1 cellular context compared by ENCODE assay signal in the genomic region with DNA sequence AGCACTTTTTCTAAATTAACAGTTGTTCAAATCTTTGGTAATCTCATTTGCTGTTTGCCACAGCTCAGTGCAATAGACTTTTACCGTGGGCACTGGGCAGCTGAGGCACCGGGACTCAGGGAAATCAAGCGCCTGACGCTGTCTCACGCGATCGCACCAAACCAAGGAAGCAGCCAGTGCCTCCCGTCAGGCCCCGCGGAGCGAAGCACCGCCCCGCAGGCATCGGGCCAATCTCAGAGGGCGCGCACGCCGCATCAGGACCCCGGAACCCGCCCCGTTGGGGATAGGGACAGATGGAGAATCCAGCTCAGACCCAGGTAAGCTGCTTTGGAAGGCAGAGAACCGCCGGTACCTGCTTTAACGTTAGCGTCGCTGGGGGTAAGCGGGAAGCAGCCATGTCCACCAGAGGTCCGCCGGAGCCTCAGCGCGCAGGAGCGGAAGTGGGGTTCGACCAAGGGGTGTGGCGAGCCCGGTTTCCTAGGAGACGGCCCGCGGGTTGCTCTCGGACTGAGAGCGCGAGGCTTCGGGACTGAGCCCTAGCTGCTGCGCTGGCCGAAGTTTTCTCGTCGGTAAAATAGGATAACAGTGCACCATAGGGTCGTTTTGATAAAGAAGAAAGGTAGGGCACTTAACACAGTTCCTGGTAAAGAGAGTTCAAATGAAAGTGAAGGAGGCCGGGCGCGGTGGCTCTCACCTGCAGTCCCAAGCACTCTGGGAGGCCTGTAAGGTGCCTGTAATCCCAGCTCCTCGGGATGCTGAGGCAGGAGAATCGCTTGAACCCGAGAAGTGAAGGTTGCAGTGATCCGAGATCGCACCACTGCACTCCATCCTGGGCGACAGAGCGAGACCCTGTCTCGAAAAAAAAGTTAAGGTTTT.
A peak's percentile ranks its signal among the peaks of the same experiment; 100 is the strongest.
TF ChIP-seq lines count a peak whose summit lies in the region.

A gene with protein sequence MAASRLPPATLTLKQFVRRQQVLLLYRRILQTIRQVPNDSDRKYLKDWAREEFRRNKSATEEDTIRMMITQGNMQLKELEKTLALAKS (minus strand): TSS at position 428 of the 876 bp plus-strand sequence. CDS start 31 bp downstream, at position 397.

TF ChIP-seq in K562, 482 proteins besides CTCF, POLR2A, EP300 and RAD21 (continued from another document and continues in another):
- no peak for TF ChIP-seq DDX20 (tag; IDR thresholded peaks at IDR 0.05; ENCODE audit: low read depth)
- TF ChIP-seq TAF1 (IDR thresholded peaks at IDR 0.05; ENCODE audit: control insufficient read depth, extremely low read depth, insufficient read depth, low read length, severe bottlenecking), result peak; percentile 36
- TF ChIP-seq, protein P1, sequence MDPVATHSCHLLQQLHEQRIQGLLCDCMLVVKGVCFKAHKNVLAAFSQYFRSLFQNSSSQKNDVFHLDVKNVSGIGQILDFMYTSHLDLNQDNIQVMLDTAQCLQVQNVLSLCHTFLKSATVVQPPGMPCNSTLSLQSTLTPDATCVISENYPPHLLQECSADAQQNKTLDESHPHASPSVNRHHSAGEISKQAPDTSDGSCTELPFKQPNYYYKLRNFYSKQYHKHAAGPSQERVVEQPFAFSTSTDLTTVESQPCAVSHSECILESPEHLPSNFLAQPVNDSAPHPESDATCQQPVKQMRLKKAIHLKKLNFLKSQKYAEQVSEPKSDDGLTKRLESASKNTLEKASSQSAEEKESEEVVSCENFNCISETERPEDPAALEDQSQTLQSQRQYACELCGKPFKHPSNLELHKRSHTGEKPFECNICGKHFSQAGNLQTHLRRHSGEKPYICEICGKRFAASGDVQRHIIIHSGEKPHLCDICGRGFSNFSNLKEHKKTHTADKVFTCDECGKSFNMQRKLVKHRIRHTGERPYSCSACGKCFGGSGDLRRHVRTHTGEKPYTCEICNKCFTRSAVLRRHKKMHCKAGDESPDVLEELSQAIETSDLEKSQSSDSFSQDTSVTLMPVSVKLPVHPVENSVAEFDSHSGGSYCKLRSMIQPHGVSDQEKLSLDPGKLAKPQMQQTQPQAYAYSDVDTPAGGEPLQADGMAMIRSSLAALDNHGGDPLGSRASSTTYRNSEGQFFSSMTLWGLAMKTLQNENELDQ (CRISPR knock-in tag; IDR thresholded peaks at IDR 0.05; ENCODE audit: borderline replicate concordance), result no peak
- TF ChIP-seq DIDO1 (tag; IDR thresholded peaks at IDR 0.05; ENCODE audit: low read depth), result peak; percentile 48; the same call in 1 of the 2 replicates
- no peak for TF ChIP-seq CSDE1 (IDR thresholded peaks at IDR 0.05)
- peak; percentile 75; the same call in 1 of the 2 replicates for TF ChIP-seq E2F3 (CRISPR knock-in tag; IDR thresholded peaks at IDR 0.05)
- 0 out of 2 replicates have a peak, but pooled peaks have one; percentile 69 for TF ChIP-seq FOXJ2 (tag; IDR thresholded peaks at IDR 0.05)
- TF ChIP-seq, protein P2, sequence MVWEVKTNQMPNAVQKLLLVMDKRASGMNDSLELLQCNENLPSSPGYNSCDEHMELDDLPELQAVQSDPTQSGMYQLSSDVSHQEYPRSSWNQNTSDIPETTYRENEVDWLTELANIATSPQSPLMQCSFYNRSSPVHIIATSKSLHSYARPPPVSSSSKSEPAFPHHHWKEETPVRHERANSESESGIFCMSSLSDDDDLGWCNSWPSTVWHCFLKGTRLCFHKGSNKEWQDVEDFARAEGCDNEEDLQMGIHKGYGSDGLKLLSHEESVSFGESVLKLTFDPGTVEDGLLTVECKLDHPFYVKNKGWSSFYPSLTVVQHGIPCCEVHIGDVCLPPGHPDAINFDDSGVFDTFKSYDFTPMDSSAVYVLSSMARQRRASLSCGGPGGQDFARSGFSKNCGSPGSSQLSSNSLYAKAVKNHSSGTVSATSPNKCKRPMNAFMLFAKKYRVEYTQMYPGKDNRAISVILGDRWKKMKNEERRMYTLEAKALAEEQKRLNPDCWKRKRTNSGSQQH (CRISPR knock-in tag; IDR thresholded peaks at IDR 0.05), result no peak
- TF ChIP-seq SIN3B (IDR thresholded peaks at IDR 0.05; ENCODE audit: low read depth), result 0 out of 2 replicates have a peak, but pooled peaks have one; percentile 64
- TF ChIP-seq, protein P3, sequence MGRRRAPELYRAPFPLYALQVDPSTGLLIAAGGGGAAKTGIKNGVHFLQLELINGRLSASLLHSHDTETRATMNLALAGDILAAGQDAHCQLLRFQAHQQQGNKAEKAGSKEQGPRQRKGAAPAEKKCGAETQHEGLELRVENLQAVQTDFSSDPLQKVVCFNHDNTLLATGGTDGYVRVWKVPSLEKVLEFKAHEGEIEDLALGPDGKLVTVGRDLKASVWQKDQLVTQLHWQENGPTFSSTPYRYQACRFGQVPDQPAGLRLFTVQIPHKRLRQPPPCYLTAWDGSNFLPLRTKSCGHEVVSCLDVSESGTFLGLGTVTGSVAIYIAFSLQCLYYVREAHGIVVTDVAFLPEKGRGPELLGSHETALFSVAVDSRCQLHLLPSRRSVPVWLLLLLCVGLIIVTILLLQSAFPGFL (CRISPR knock-in tag; IDR thresholded peaks at IDR 0.05), result no peak
- TF ChIP-seq, protein P4, sequence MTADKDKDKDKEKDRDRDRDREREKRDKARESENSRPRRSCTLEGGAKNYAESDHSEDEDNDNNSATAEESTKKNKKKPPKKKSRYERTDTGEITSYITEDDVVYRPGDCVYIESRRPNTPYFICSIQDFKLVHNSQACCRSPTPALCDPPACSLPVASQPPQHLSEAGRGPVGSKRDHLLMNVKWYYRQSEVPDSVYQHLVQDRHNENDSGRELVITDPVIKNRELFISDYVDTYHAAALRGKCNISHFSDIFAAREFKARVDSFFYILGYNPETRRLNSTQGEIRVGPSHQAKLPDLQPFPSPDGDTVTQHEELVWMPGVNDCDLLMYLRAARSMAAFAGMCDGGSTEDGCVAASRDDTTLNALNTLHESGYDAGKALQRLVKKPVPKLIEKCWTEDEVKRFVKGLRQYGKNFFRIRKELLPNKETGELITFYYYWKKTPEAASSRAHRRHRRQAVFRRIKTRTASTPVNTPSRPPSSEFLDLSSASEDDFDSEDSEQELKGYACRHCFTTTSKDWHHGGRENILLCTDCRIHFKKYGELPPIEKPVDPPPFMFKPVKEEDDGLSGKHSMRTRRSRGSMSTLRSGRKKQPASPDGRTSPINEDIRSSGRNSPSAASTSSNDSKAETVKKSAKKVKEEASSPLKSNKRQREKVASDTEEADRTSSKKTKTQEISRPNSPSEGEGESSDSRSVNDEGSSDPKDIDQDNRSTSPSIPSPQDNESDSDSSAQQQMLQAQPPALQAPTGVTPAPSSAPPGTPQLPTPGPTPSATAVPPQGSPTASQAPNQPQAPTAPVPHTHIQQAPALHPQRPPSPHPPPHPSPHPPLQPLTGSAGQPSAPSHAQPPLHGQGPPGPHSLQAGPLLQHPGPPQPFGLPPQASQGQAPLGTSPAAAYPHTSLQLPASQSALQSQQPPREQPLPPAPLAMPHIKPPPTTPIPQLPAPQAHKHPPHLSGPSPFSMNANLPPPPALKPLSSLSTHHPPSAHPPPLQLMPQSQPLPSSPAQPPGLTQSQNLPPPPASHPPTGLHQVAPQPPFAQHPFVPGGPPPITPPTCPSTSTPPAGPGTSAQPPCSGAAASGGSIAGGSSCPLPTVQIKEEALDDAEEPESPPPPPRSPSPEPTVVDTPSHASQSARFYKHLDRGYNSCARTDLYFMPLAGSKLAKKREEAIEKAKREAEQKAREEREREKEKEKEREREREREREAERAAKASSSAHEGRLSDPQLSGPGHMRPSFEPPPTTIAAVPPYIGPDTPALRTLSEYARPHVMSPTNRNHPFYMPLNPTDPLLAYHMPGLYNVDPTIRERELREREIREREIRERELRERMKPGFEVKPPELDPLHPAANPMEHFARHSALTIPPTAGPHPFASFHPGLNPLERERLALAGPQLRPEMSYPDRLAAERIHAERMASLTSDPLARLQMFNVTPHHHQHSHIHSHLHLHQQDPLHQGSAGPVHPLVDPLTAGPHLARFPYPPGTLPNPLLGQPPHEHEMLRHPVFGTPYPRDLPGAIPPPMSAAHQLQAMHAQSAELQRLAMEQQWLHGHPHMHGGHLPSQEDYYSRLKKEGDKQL (CRISPR knock-in tag; IDR thresholded peaks at IDR 0.05; ENCODE audit: borderline replicate concordance), result no peak
- TF ChIP-seq CHD2 (IDR thresholded peaks at IDR 0.05; ENCODE audit: low read depth, low read length), result peak; percentile 83
- peak; percentile 75 for TF ChIP-seq ETV5 (CRISPR knock-in tag; IDR thresholded peaks at IDR 0.05; ENCODE audit: low read depth)
- TF ChIP-seq, protein P5, sequence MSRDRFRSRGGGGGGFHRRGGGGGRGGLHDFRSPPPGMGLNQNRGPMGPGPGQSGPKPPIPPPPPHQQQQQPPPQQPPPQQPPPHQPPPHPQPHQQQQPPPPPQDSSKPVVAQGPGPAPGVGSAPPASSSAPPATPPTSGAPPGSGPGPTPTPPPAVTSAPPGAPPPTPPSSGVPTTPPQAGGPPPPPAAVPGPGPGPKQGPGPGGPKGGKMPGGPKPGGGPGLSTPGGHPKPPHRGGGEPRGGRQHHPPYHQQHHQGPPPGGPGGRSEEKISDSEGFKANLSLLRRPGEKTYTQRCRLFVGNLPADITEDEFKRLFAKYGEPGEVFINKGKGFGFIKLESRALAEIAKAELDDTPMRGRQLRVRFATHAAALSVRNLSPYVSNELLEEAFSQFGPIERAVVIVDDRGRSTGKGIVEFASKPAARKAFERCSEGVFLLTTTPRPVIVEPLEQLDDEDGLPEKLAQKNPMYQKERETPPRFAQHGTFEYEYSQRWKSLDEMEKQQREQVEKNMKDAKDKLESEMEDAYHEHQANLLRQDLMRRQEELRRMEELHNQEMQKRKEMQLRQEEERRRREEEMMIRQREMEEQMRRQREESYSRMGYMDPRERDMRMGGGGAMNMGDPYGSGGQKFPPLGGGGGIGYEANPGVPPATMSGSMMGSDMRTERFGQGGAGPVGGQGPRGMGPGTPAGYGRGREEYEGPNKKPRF (IDR thresholded peaks at IDR 0.05; ENCODE audit: low read depth, low read length), result no peak
- no peak for TF ChIP-seq NFE2 (IDR thresholded peaks at IDR 0.05; ENCODE audit: low read depth)
- TF ChIP-seq, protein P6, sequence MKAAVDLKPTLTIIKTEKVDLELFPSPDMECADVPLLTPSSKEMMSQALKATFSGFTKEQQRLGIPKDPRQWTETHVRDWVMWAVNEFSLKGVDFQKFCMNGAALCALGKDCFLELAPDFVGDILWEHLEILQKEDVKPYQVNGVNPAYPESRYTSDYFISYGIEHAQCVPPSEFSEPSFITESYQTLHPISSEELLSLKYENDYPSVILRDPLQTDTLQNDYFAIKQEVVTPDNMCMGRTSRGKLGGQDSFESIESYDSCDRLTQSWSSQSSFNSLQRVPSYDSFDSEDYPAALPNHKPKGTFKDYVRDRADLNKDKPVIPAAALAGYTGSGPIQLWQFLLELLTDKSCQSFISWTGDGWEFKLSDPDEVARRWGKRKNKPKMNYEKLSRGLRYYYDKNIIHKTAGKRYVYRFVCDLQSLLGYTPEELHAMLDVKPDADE (conservative IDR thresholded peaks at IDR 0.05; ENCODE audit: control insufficient read depth, low read depth, low read length), result no peak
- peak; percentile 43 for TF ChIP-seq CCNT2 (IDR thresholded peaks at IDR 0.05; ENCODE audit: borderline replicate concordance, extremely low read depth, insufficient read length, low read depth, low read length)
- no peak for TF ChIP-seq NR2F6 (CRISPR knock-in tag; IDR thresholded peaks at IDR 0.05)
- peak; percentile 98 for TF ChIP-seq NFIC (IDR thresholded peaks at IDR 0.05)
- peak; percentile 42 to 64; a peak in 2 of 4 replicates for TF ChIP-seq MAZ (CRISPR knock-in tag; conservative IDR thresholded peaks at IDR 0.05 in 1 of 2, IDR thresholded peaks at IDR 0.05 in 1 of 2)
- 0 out of 2 replicates have a peak, but pooled peaks have one; percentile 14 for TF ChIP-seq NCOA6 (IDR thresholded peaks at IDR 0.05)
- no peak for TF ChIP-seq PYGO2 (tag; IDR thresholded peaks at IDR 0.05)
- TF ChIP-seq TCF3 (CRISPR knock-in tag; IDR thresholded peaks at IDR 0.05), result peak; percentile 43; the same call in 1 of the 2 replicates
- TF ChIP-seq POLR3G (IDR thresholded peaks at IDR 0.05; ENCODE audit: extremely low read depth, insufficient read length, insufficient replicate concordance), result no peak
- TF ChIP-seq ZNF121 (CRISPR knock-in tag; conservative IDR thresholded peaks at IDR 0.05), result 0 out of 2 replicates have a peak, but pooled peaks have one; percentile 11
- peak; percentile 79 for TF ChIP-seq HMGN3 (IDR thresholded peaks at IDR 0.05; ENCODE audit: borderline replicate concordance, extremely low read depth, insufficient read length, low read depth, low read length)
- no peak for TF ChIP-seq ZNF197 (CRISPR knock-in tag; IDR thresholded peaks at IDR 0.05; ENCODE audit: low read depth)
- TF ChIP-seq EGR1 (conservative IDR thresholded peaks at IDR 0.05), result no peak
- no peak for TF ChIP-seq GABPB2 (CRISPR knock-in tag; conservative IDR thresholded peaks at IDR 0.05)
- TF ChIP-seq, protein P7, sequence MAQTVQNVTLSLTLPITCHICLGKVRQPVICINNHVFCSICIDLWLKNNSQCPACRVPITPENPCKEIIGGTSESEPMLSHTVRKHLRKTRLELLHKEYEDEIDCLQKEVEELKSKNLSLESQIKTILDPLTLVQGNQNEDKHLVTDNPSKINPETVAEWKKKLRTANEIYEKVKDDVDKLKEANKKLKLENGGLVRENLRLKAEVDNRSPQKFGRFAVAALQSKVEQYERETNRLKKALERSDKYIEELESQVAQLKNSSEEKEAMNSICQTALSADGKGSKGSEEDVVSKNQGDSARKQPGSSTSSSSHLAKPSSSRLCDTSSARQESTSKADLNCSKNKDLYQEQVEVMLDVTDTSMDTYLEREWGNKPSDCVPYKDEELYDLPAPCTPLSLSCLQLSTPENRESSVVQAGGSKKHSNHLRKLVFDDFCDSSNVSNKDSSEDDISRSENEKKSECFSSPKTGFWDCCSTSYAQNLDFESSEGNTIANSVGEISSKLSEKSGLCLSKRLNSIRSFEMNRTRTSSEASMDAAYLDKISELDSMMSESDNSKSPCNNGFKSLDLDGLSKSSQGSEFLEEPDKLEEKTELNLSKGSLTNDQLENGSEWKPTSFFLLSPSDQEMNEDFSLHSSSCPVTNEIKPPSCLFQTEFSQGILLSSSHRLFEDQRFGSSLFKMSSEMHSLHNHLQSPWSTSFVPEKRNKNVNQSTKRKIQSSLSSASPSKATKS (CRISPR knock-in tag; IDR thresholded peaks at IDR 0.05), result no peak
- TF ChIP-seq SAFB2 (IDR thresholded peaks at IDR 0.05; ENCODE audit: borderline replicate concordance, low read depth, low read length, severe bottlenecking), result no peak
- TF ChIP-seq, protein P8, sequence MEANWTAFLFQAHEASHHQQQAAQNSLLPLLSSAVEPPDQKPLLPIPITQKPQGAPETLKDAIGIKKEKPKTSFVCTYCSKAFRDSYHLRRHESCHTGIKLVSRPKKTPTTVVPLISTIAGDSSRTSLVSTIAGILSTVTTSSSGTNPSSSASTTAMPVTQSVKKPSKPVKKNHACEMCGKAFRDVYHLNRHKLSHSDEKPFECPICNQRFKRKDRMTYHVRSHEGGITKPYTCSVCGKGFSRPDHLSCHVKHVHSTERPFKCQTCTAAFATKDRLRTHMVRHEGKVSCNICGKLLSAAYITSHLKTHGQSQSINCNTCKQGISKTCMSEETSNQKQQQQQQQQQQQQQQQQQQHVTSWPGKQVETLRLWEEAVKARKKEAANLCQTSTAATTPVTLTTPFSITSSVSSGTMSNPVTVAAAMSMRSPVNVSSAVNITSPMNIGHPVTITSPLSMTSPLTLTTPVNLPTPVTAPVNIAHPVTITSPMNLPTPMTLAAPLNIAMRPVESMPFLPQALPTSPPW (CRISPR knock-in tag; IDR thresholded peaks at IDR 0.05), result 0 out of 2 replicates have a peak, but pooled peaks have one; percentile 33
- TF ChIP-seq ZNF785 (CRISPR knock-in tag; IDR thresholded peaks at IDR 0.05), result no peak
